Comparison of ENCODE assay signal across 21 cellular contexts in genomic region chr7:155953501-155953778, GRCh38.
DNase-seq lines count a peak whose midpoint lies in the region; ATAC-seq, FAIRE-seq and TF ChIP-seq lines count a peak whose summit lies in the region.
"Had no signal": no experiment of that assay in that cellular context is flagged by ENCODE, and none has a peak within 500 bp of the region (broad histone marks: within the 10 kb centered on the region; RNA-seq: fewer than 3 reads in every experiment).

No MANE protein-coding gene starts in this region.

- no peaks in the 10 kb centered on the region for H3K4me1 Mint-ChIP-seq in central memory CD8-positive, alpha-beta T cell
- H3K4me1 Mint-ChIP-seq in activated T-helper 1 cell treated with anti-CD3 and anti-CD28 coated beads, Interleukin-12 subunit alpha, Interleukin-12 subunit beta, Interleukin-2, Interleukin-4 antibody, amounts not matched to agents 30 ng/mL and 10 ng/mL and 1 ng/mL, durations not matched to agents 14 hours and 24 hours and 36 hours (ENCODE audit: low read depth), result no peaks in the 10 kb centered on the region
- H3K4me1 Mint-ChIP-seq: B cell, GM23338 had no signal

- no peak for TF ChIP-seq POLR2A in HepG2 (IDR thresholded peaks at IDR 0.05; ENCODE audit: insufficient read depth in 1 of 2, low read depth in 2 of 2, low read length in 2 of 2)
- TF ChIP-seq POLR2A in right lobe of liver (IDR thresholded peaks at IDR 0.05), result no peak

- H3K4me3 ChIP-seq in HepG2 (replicated peaks in 1 of 3; ENCODE audit: insufficient read depth in 1 of 3, low read depth in 2 of 3, low read length in 3 of 3) (peak overlapping the region in 1 of 3 experiments; percentile 27; a peak in 1 of 6 replicates), right lobe of liver (no peak overlapping the region), hepatocyte (no peak overlapping the region), urinary bladder (ENCODE audit: low read depth, low read length) (no peak overlapping the region)
- H3K4me3 ChIP-seq: BLaER1 treated with 17β-estradiol and CSF1 and Interleukin-3, amounts not matched to agents 10 nM and 100 nM; GM12878; GM23338 had no signal

- H3K9ac ChIP-seq in HepG2 (ENCODE audit: insufficient read depth, low read depth, low read length), result no peak overlapping the region
- H3K9ac ChIP-seq: BLaER1 treated with 17β-estradiol and CSF1 and Interleukin-3, amounts not matched to agents 10 nM and 100 nM had no signal

- H3K27me3 Mint-ChIP-seq in central memory CD8-positive, alpha-beta T cell, result peaks cover 8% of the 10 kb centered on the region
- H3K27me3 Mint-ChIP-seq in activated T-helper 1 cell treated with anti-CD3 and anti-CD28 coated beads, Interleukin-12 subunit alpha, Interleukin-12 subunit beta, Interleukin-2, Interleukin-4 antibody, amounts not matched to agents 30 ng/mL and 10 ng/mL and 1 ng/mL, durations not matched to agents 14 hours and 24 hours and 36 hours (ENCODE audit: insufficient read depth), result no peaks in the 10 kb centered on the region
- H3K27me3 Mint-ChIP-seq: B cell had no signal

- no TSS peak for BruUV-seq in HepG2 (replicated peaks; lab: Mats Ljungman, UMichigan)

- no peaks in the 10 kb centered on the region for H3K9me3 Mint-ChIP-seq in central memory CD8-positive, alpha-beta T cell
- H3K9me3 Mint-ChIP-seq in activated T-helper 1 cell treated with anti-CD3 and anti-CD28 coated beads, Interleukin-12 subunit alpha, Interleukin-12 subunit beta, Interleukin-2, Interleukin-4 antibody, amounts not matched to agents 30 ng/mL and 10 ng/mL and 1 ng/mL, durations not matched to agents 14 hours and 24 hours and 36 hours, result no peaks in the 10 kb centered on the region
- H3K9me3 Mint-ChIP-seq: CD8-positive, alpha-beta T cell; GM23338 had no signal

- no peak for ATAC-seq in HepG2
- ATAC-seq in right lobe of liver, result no peak
- ATAC-seq in central memory CD8-positive, alpha-beta T cell (replicated peaks; ENCODE audit: extremely low read depth, poor library complexity, severe bottlenecking), result no peak
- no peak for ATAC-seq in GM19328 (IDR thresholded peaks at IDR 0.05; ENCODE audit: unreplicated experiment)
- ATAC-seq: CD8-positive, alpha-beta T cell; GM12878 had no signal

- TF ChIP-seq EP300 in HepG2 (IDR thresholded peaks at IDR 0.05; ENCODE audit: low read depth in 2 of 2, low read length in 2 of 2), result no peak
- no peak for TF ChIP-seq EP300 in HepG2 (CRISPR knock-in tag; IDR thresholded peaks at IDR 0.05; ENCODE audit: borderline replicate concordance)

- H3K79me2 ChIP-seq in HepG2 (ENCODE audit: insufficient read depth, low read length) (peaks cover 2% of the 10 kb centered on the region), hepatocyte (no peaks in the 10 kb centered on the region)

- H3K27me3 ChIP-seq in HepG2 (ENCODE audit: control insufficient read depth in 1 of 2, insufficient read depth in 2 of 2, low read length in 2 of 2) (0 out of 5 replicates have a peak, but pooled peaks cover 0 to 5% of the 10 kb centered on the region in 2 experiments), right lobe of liver (no peaks in the 10 kb centered on the region), hepatocyte (no peaks in the 10 kb centered on the region)
- H3K27me3 ChIP-seq: BLaER1 treated with 17β-estradiol and CSF1 and Interleukin-3, amounts not matched to agents 10 nM and 100 nM had no signal

- no peak for TF ChIP-seq CTCF in HepG2 (CRISPR knock-in tag; IDR thresholded peaks at IDR 0.05)
- TF ChIP-seq CTCF in right lobe of liver (IDR thresholded peaks at IDR 0.05), result no peak
- TF ChIP-seq CTCF in hepatocyte (IDR thresholded peaks at IDR 0.05; ENCODE audit: poor library complexity), result no peak

- no peaks in the 10 kb centered on the region for H3K9me2 ChIP-seq in hepatocyte (replicated peaks; ENCODE audit: insufficient read depth)

- intact Hi-C loops in HepG2 (cut with micrococcal nuclease; ENCODE audit: unreplicated experiment) (no loop called here), right lobe of liver (cut with DNase I) (no loop called here)
- intact Hi-C loops in activated T-helper 1 cell treated with anti-CD3 and anti-CD28 coated beads, Interleukin-12 subunit alpha, Interleukin-12 subunit beta, Interleukin-2, Interleukin-4 antibody, amounts not matched to agents 30 ng/mL and 10 ng/mL and 1 ng/mL, durations not matched to agents 14 hours and 24 hours and 36 hours (cut with micrococcal nuclease), result no loop called here

- CTCF ChIA-PET in HepG2 (lab: Yijun Ruan, JAX; ENCODE audit: low intra/inter-chr PET ratio, low total read pairs), result no interaction called here

- TF ChIP-seq RAD21 in HepG2 (CRISPR knock-in tag; IDR thresholded peaks at IDR 0.05), result no peak

- peak overlapping the region; percentile 39 for H3K27ac Mint-ChIP-seq in central memory CD8-positive, alpha-beta T cell (ENCODE audit: low read depth)
- H3K27ac Mint-ChIP-seq in activated T-helper 1 cell treated with anti-CD3 and anti-CD28 coated beads, Interleukin-12 subunit alpha, Interleukin-12 subunit beta, Interleukin-2, Interleukin-4 antibody, amounts not matched to agents 30 ng/mL and 10 ng/mL and 1 ng/mL, durations not matched to agents 14 hours and 24 hours and 36 hours, result no peak overlapping the region
- H3K27ac Mint-ChIP-seq: B cell; CD8-positive, alpha-beta T cell; GM23338 had no signal

- H3K36me3 Mint-ChIP-seq in central memory CD8-positive, alpha-beta T cell (ENCODE audit: insufficient read depth), result no peaks in the 10 kb centered on the region
- H3K36me3 Mint-ChIP-seq in activated T-helper 1 cell treated with anti-CD3 and anti-CD28 coated beads, Interleukin-12 subunit alpha, Interleukin-12 subunit beta, Interleukin-2, Interleukin-4 antibody, amounts not matched to agents 30 ng/mL and 10 ng/mL and 1 ng/mL, durations not matched to agents 14 hours and 24 hours and 36 hours (ENCODE audit: low read depth), result no peaks in the 10 kb centered on the region
- H3K36me3 Mint-ChIP-seq: CD8-positive, alpha-beta T cell had no signal

- 86% methylated on average over 5 of the region's 5 CpGs for WGBS in HepG2 (ENCODE audit: low lambda C conversion rate)
- WGBS in right lobe of liver (ENCODE audit: insufficient coverage, low coverage, low lambda C conversion rate, missing lambda C conversion rate), result 67% methylated on average over 2 of the region's 5 CpGs
- WGBS in hepatocyte (ENCODE audit: low lambda C conversion rate, missing lambda C conversion rate), result 85% methylated on average over 5 of the region's 5 CpGs
- 61% methylated on average over 5 of the region's 5 CpGs for WGBS in urinary bladder

- H3K36me3 ChIP-seq in HepG2 (replicated peaks in 1 of 2; ENCODE audit: control insufficient read depth in 1 of 2, insufficient read depth in 2 of 2, low read length in 2 of 2), result no peaks in the 10 kb centered on the region
- no peaks in the 10 kb centered on the region for H3K36me3 ChIP-seq in right lobe of liver
- H3K36me3 ChIP-seq in hepatocyte (replicated peaks; ENCODE audit: insufficient read depth, low read depth), result no peaks in the 10 kb centered on the region
- no peaks in the 10 kb centered on the region for H3K36me3 ChIP-seq in urinary bladder (ENCODE audit: insufficient read depth)
- H3K36me3 ChIP-seq: BLaER1 treated with 17β-estradiol and CSF1 and Interleukin-3, amounts not matched to agents 10 nM and 100 nM had no signal

- H3K4me2 ChIP-seq in HepG2 (ENCODE audit: low read depth, low read length) (peak overlapping the region; percentile 48), hepatocyte (no peak overlapping the region)
- H3K4me2 ChIP-seq: BLaER1 treated with 17β-estradiol and CSF1 and Interleukin-3, amounts not matched to agents 10 nM and 100 nM; GM23338 had no signal

- POLR2A ChIA-PET in HepG2 (lab: Yijun Ruan, JAX), result interaction anchor here (1.3 to 7.0 kb wide), 3 partner anchors 10 to 661 kb away, joined by 4 to 121 read pairs (median 5); no protein-coding TSS in a partner anchor

- no peak for DNase-seq in HepG2 (ENCODE audit: low spot score)
- no peak for DNase-seq in right lobe of liver
- DNase-seq in central memory CD8-positive, alpha-beta T cell (ENCODE audit: low spot score in 2 of 2), result no peak
- DNase-seq in hepatocyte (ENCODE audit: low spot score), result no peak
- DNase-seq in activated T-helper 1 cell treated with anti-CD3 and anti-CD28 coated beads, Interleukin-12 subunit alpha, Interleukin-12 subunit beta, Interleukin-2, Interleukin-4 antibody, amounts not matched to agents 30 ng/mL and 10 ng/mL and 1 ng/mL, durations not matched to agents 14 hours and 24 hours and 36 hours (ENCODE audit: low spot score), result no peak
- no peak for DNase-seq in HT-29 (ENCODE audit: low spot score)
- DNase-seq: 8988T; CD8-positive, alpha-beta T cell; DMS 273 treated with DMSO at 0.1 percent for 48 hours; DMS53; DND-41; EL; HCEC 1CT had no signal

- H4K20me1 ChIP-seq in HepG2 (ENCODE audit: insufficient read depth, low read length) (no peaks in the 10 kb centered on the region), hepatocyte (ENCODE audit: insufficient read depth, poor library complexity, severe bottlenecking) (no peaks in the 10 kb centered on the region)
- H4K20me1 ChIP-seq: BLaER1 treated with 17β-estradiol and CSF1 and Interleukin-3, amounts not matched to agents 10 nM and 100 nM had no signal

- H3K4me1 ChIP-seq in HepG2 (ENCODE audit: insufficient read depth, low read length) (peaks cover 52% of the 10 kb centered on the region), right lobe of liver (peaks cover 0 to 17% (median 7%) of the 10 kb centered on the region in 4 donors), hepatocyte (ENCODE audit: insufficient read depth) (peaks cover 22% of the 10 kb centered on the region), urinary bladder (ENCODE audit: insufficient read depth) (no peaks in the 10 kb centered on the region)
- H3K4me1 ChIP-seq: BLaER1 treated with 17β-estradiol and CSF1 and Interleukin-3, amounts not matched to agents 10 nM and 100 nM had no signal

- H3K9me3 ChIP-seq in HepG2 (ENCODE audit: low read length) (no peaks in the 10 kb centered on the region), right lobe of liver (no peaks in the 10 kb centered on the region), hepatocyte (ENCODE audit: low read depth) (no peaks in the 10 kb centered on the region)
- H3K9me3 ChIP-seq: BLaER1 treated with 17β-estradiol and CSF1 and Interleukin-3, amounts not matched to agents 10 nM and 100 nM had no signal

- H3K27ac ChIP-seq in HepG2 (ENCODE audit: extremely low read length, insufficient read depth, low read length), result peak overlapping the region; percentile 39
- H3K27ac ChIP-seq in right lobe of liver, result no peak overlapping the region
- H3K27ac ChIP-seq in hepatocyte, result peak overlapping the region; percentile 68
- peak overlapping the region; percentile 33 for H3K27ac ChIP-seq in urinary bladder (ENCODE audit: low read depth)
- H3K27ac ChIP-seq: BLaER1 treated with 17β-estradiol and CSF1 and Interleukin-3, amounts not matched to agents 10 nM and 100 nM had no signal

- in situ Hi-C loops in HepG2 (cut with HindIII; ENCODE audit: extremely low pct_ligation_motif_present, low pct_unique_long_range_greater_than_20kb), result no loop called here

- FAIRE-seq in HepG2 (lab: Jason Lieb, UNC), result no peak
- FAIRE-seq: GM12878, GM19239, H54 had no signal

- H3K4me3 Mint-ChIP-seq in central memory CD8-positive, alpha-beta T cell, result no peak overlapping the region
- H3K4me3 Mint-ChIP-seq in activated T-helper 1 cell treated with anti-CD3 and anti-CD28 coated beads, Interleukin-12 subunit alpha, Interleukin-12 subunit beta, Interleukin-2, Interleukin-4 antibody, amounts not matched to agents 30 ng/mL and 10 ng/mL and 1 ng/mL, durations not matched to agents 14 hours and 24 hours and 36 hours, result no peak overlapping the region
- H3K4me3 Mint-ChIP-seq: B cell; CD8-positive, alpha-beta T cell; GM23338 had no signal

- H2AFZ ChIP-seq in HepG2 (ENCODE audit: low read length) (no peak overlapping the region), hepatocyte (no peak overlapping the region)
- H2AFZ ChIP-seq: GM23338 had no signal

Comparison
In these comparisons a context has a peak if more than half of its experiments do, and no peak if none do; other contexts are left out.
1. H3K27ac ChIP-seq: peak in HepG2 (single experiment), hepatocyte (single experiment) and urinary bladder (single experiment); none in right lobe of liver (0 of 3).